In the genomic region with DNA sequence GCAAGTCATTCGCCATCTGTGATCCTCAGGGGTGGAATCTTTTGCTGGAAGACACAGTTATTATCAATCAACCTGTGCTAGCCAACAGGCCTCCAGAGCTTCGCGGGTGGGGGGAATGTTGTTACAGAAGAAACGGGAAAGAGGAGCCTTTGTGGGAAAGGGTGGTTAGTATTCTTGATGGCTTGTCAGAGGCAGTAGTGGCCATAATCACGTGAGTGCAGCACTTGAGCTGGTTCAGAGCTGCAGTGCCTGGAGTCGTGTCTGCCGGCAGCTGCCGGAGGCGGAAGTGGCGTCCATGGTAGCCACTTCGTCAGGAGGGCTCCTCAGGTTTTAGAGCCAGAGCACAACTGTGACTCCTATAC, we compare ENCODE assay signal across 15 cellular contexts.
DNase-seq lines count a peak whose midpoint lies in the region; ATAC-seq and TF ChIP-seq lines count a peak whose summit lies in the region.
"Had no signal": no experiment of that assay in that cellular context is flagged by ENCODE, and none has a peak within 500 bp of the region (broad histone marks: within the 10 kb centered on the region; RNA-seq: fewer than 3 reads in every experiment).

No MANE protein-coding gene starts in this region.

- H3K9ac ChIP-seq in SK-N-SH: peak overlapping the region; percentile 73

- H3K9me2 ChIP-seq in SK-N-SH: no peaks in the 10 kb centered on the region

- POLR2A ChIA-PET in HEK293 (lab: Yijun Ruan, JAX): no interaction called here
- POLR2A ChIA-PET in SK-N-SH (lab: Yijun Ruan, JAX): no interaction called here
- POLR2A ChIA-PET in activated CD4-positive, alpha-beta T cell treated with anti-CD3 and anti-CD28 coated beads for 36 hours (lab: Charles Lee): no interaction called here

- no peak overlapping the region for H3K4me3 Mint-ChIP-seq in stimulated activated naive B cell treated with anti-CD40 and anti-IgM and Interleukin-4, amounts not matched to agents 10 μg/mL and 1 μg/mL and 100 μg/mL, for 72 hours
- H3K4me3 Mint-ChIP-seq in activated CD4-positive, alpha-beta T cell treated with anti-CD3 and anti-CD28 coated beads for 36 hours: no peak overlapping the region
- H3K4me3 Mint-ChIP-seq: natural killer cell had no signal

- CTCF ChIA-PET in HEK293 (lab: Yijun Ruan, JAX): interaction anchor here (0.6 kb wide), 2 partner anchors 52 to 1096 kb away, joined by 4 to 8 read pairs; no protein-coding TSS in a partner anchor
- CTCF ChIA-PET in SK-N-SH (lab: Yijun Ruan, JAX): no interaction called here
- CTCF ChIA-PET in activated CD4-positive, alpha-beta T cell treated with anti-CD3 and anti-CD28 coated beads for 36 hours (lab: Charles Lee): no interaction called here

- H3K9me3 ChIP-seq in HEK293 (ENCODE audit: control insufficient read depth, insufficient read depth, low read depth, low read length) (no peaks in the 10 kb centered on the region), SK-N-SH (no peaks in the 10 kb centered on the region), mucosa of descending colon (no peaks in the 10 kb centered on the region)
- H3K9me3 ChIP-seq: transverse colon had no signal

- no peak for TF ChIP-seq EP300 in SK-N-SH (IDR thresholded peaks at IDR 0.05; ENCODE audit: borderline replicate concordance in 1 of 2, low read depth in 1 of 2, low read length in 1 of 2)

- peak overlapping the region; percentile 89 for H2AFZ ChIP-seq in SK-N-SH (ENCODE audit: low read depth)

- H4K20me1 ChIP-seq in SK-N-SH (ENCODE audit: insufficient read depth): no peaks in the 10 kb centered on the region

- TF ChIP-seq RAD21 in SK-N-SH (IDR thresholded peaks at IDR 0.05; ENCODE audit: low read length): no peak

- no peaks in the 10 kb centered on the region; the same call in none of the 2 replicates for H3K79me2 ChIP-seq in SK-N-SH (ENCODE audit: insufficient read depth)

- H3K27me3 ChIP-seq in SK-N-SH (ENCODE audit: insufficient read depth): no peaks in the 10 kb centered on the region
- H3K27me3 ChIP-seq: transverse colon had no signal

- no peaks in the 10 kb centered on the region for H3K9me3 Mint-ChIP-seq in stimulated activated naive B cell treated with anti-CD40 and anti-IgM and Interleukin-4, amounts not matched to agents 10 μg/mL and 1 μg/mL and 100 μg/mL, for 72 hours
- no peaks in the 10 kb centered on the region for H3K9me3 Mint-ChIP-seq in activated CD4-positive, alpha-beta T cell treated with anti-CD3 and anti-CD28 coated beads for 36 hours (ENCODE audit: low read depth)

- H3K4me3 ChIP-seq in HEK293 (ENCODE audit: low read depth, low read length) (no peak overlapping the region), SK-N-SH (ENCODE audit: low read depth in 2 of 2, low read length in 1 of 2) (peak overlapping the region; percentile 31 to 63), mucosa of descending colon (no peak overlapping the region)
- H3K4me3 ChIP-seq: transverse colon had no signal

- H3K27ac Mint-ChIP-seq in stimulated activated naive B cell treated with anti-CD40 and anti-IgM and Interleukin-4, amounts not matched to agents 10 μg/mL and 1 μg/mL and 100 μg/mL, for 72 hours: peak overlapping the region; percentile 57
- no peak overlapping the region for H3K27ac Mint-ChIP-seq in activated CD4-positive, alpha-beta T cell treated with anti-CD3 and anti-CD28 coated beads for 36 hours
- H3K27ac Mint-ChIP-seq: natural killer cell had no signal

- 0 out of 2 replicates have a peak, but pooled peaks cover 5% of the 10 kb centered on the region for H3K4me1 ChIP-seq in HEK293 (ENCODE audit: control insufficient read depth, insufficient read depth, low read length)
- H3K4me1 ChIP-seq in SK-N-SH (ENCODE audit: control insufficient read depth in 1 of 2, insufficient read depth in 2 of 2, low read depth in 1 of 2, low read length in 1 of 2): peaks cover 11 to 19% of the 10 kb centered on the region in 2 experiments
- H3K4me1 ChIP-seq in mucosa of descending colon (ENCODE audit: low read depth): no peaks in the 10 kb centered on the region
- H3K4me1 ChIP-seq: transverse colon had no signal

- H3K27me3 Mint-ChIP-seq in stimulated activated naive B cell treated with anti-CD40 and anti-IgM and Interleukin-4, amounts not matched to agents 10 μg/mL and 1 μg/mL and 100 μg/mL, for 72 hours: no peaks in the 10 kb centered on the region
- H3K27me3 Mint-ChIP-seq in activated CD4-positive, alpha-beta T cell treated with anti-CD3 and anti-CD28 coated beads for 36 hours: no peaks in the 10 kb centered on the region

- 23% methylated on average over 11 of the region's 11 CpGs for WGBS in SK-N-SH (ENCODE audit: low lambda C conversion rate)

- H3K4me1 Mint-ChIP-seq in stimulated activated naive B cell treated with anti-CD40 and anti-IgM and Interleukin-4, amounts not matched to agents 10 μg/mL and 1 μg/mL and 100 μg/mL, for 72 hours: peaks cover 2 to 10% of the 10 kb centered on the region in 2 donors
- no peaks in the 10 kb centered on the region for H3K4me1 Mint-ChIP-seq in activated CD4-positive, alpha-beta T cell treated with anti-CD3 and anti-CD28 coated beads for 36 hours
- H3K4me1 Mint-ChIP-seq: natural killer cell had no signal

- DNase-seq in SK-N-SH (peak; percentile 43), islet precursor cell (peak; percentile 71), GM03348 (ENCODE audit: low spot score) (no peak), mucosa of descending colon (no peak), HPDE6-E6E7 (ENCODE audit: extremely low spot score) (no peak)
- DNase-seq in stimulated activated naive B cell treated with anti-CD40 and anti-IgM and Interleukin-4, amounts not matched to agents 10 μg/mL and 1 μg/mL and 100 μg/mL, for 72 hours: no peak
- no peak for DNase-seq in activated CD4-positive, alpha-beta T cell treated with anti-CD3 and anti-CD28 coated beads for 36 hours
- DNase-seq: activated CD8-positive, alpha-beta memory T cell treated with anti-CD3 and anti-CD28 coated beads for 24 hours; activated effector memory CD4-positive, alpha-beta T cell treated with Interleukin-2 at 50 U/mL for 16 hours; cortex of kidney; natural killer cell; NCI-H1694 treated with DMSO at 0.1 percent for 48 hours; right cardiac atrium; transverse colon had no signal

- H3F3A ChIP-seq in SK-N-SH (replicated peaks; ENCODE audit: insufficient read depth): peaks cover 27% of the 10 kb centered on the region

- H3K36me3 ChIP-seq in HEK293 (ENCODE audit: control insufficient read depth in 2 of 2, insufficient read depth in 1 of 2, low read length in 2 of 2) (no peaks in the 10 kb centered on the region), SK-N-SH (replicated peaks in 1 of 2; ENCODE audit: control insufficient read depth in 1 of 2, insufficient read depth in 2 of 2, low read length in 1 of 2) (no peaks in the 10 kb centered on the region), mucosa of descending colon (ENCODE audit: low read depth) (no peaks in the 10 kb centered on the region)
- H3K36me3 ChIP-seq: transverse colon had no signal

- TF ChIP-seq CTCF in HEK293 (tag by site-specific recombination; IDR thresholded peaks at IDR 0.05) (no peak), SK-N-SH (IDR thresholded peaks at IDR 0.05) (no peak), mucosa of descending colon (IDR thresholded peaks at IDR 0.05) (no peak)

- no peak for ATAC-seq in stimulated activated naive B cell treated with anti-CD40 and anti-IgM and Interleukin-4, amounts not matched to agents 10 μg/mL and 1 μg/mL and 100 μg/mL, for 72 hours (replicated peaks)
- ATAC-seq in activated CD4-positive, alpha-beta T cell treated with anti-CD3 and anti-CD28 coated beads for 36 hours: no peak
- ATAC-seq in mucosa of descending colon: no peak
- ATAC-seq: natural killer cell had no signal

- H3K27ac ChIP-seq in HEK293 (ENCODE audit: extremely low read depth, low read depth, low read length) (peak overlapping the region; percentile 55; the same call in 1 of the 2 replicates), SK-N-SH (ENCODE audit: low read depth in 2 of 2, low read length in 1 of 2) (peak overlapping the region; percentile 90 to 95)
- H3K27ac ChIP-seq: transverse colon had no signal

- intact Hi-C loops in activated CD4-positive, alpha-beta T cell treated with anti-CD3 and anti-CD28 coated beads for 36 hours (cut with DNase I, micrococcal nuclease): no loop called here
- intact Hi-C loops in mucosa of descending colon (cut with DNase I, micrococcal nuclease): no loop called here

- no peaks in the 10 kb centered on the region for H3K36me3 Mint-ChIP-seq in stimulated activated naive B cell treated with anti-CD40 and anti-IgM and Interleukin-4, amounts not matched to agents 10 μg/mL and 1 μg/mL and 100 μg/mL, for 72 hours
- no peaks in the 10 kb centered on the region for H3K36me3 Mint-ChIP-seq in activated CD4-positive, alpha-beta T cell treated with anti-CD3 and anti-CD28 coated beads for 36 hours (ENCODE audit: low read depth)
- H3K36me3 Mint-ChIP-seq: natural killer cell had no signal

- H3K4me2 ChIP-seq in SK-N-SH: peak overlapping the region; percentile 87

TF ChIP-seq in HEK293, 187 proteins besides CTCF, POLR2A, EP300 and RAD21 (continues in another document):
- no peak for TF ChIP-seq ZNF529 (tag by site-specific recombination; IDR thresholded peaks at IDR 0.05; ENCODE audit: insufficient replicate concordance)
- peak; percentile 68; the same call in 1 of the 2 replicates for TF ChIP-seq ZBTB6 (tag by site-specific recombination; IDR thresholded peaks at IDR 0.05)
- TF ChIP-seq KLF16 (tag by site-specific recombination; IDR thresholded peaks at IDR 0.05): no peak

TF ChIP-seq in SK-N-SH, 30 proteins besides CTCF, POLR2A, EP300 and RAD21 (continues in another document):
- no peak for TF ChIP-seq EZH2phosphoT487 (IDR thresholded peaks at IDR 0.05; ENCODE audit: borderline replicate concordance, low read depth)
- no peak for TF ChIP-seq RXRA (IDR thresholded peaks at IDR 0.05; ENCODE audit: borderline replicate concordance, low read depth)
- TF ChIP-seq ELF1 (IDR thresholded peaks at IDR 0.05): 0 out of 2 replicates have a peak, but pooled peaks have one; percentile 16
- no peak for TF ChIP-seq JUND (IDR thresholded peaks at IDR 0.05)
- no peak for TF ChIP-seq GATA2 (CRISPR knock-in tag; IDR thresholded peaks at IDR 0.05)
- TF ChIP-seq, protein P1, sequence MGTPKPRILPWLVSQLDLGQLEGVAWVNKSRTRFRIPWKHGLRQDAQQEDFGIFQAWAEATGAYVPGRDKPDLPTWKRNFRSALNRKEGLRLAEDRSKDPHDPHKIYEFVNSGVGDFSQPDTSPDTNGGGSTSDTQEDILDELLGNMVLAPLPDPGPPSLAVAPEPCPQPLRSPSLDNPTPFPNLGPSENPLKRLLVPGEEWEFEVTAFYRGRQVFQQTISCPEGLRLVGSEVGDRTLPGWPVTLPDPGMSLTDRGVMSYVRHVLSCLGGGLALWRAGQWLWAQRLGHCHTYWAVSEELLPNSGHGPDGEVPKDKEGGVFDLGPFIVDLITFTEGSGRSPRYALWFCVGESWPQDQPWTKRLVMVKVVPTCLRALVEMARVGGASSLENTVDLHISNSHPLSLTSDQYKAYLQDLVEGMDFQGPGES (IDR thresholded peaks at IDR 0.05; ENCODE audit: low read depth, low read length): no peak
- no peak for TF ChIP-seq SMC3 (IDR thresholded peaks at IDR 0.05; ENCODE audit: low read depth, low read length)
- no peak for TF ChIP-seq FOXM1 (IDR thresholded peaks at IDR 0.05; ENCODE audit: low read depth)
- no peak; the same call in 1 of the 2 replicates for TF ChIP-seq GABPA (IDR thresholded peaks at IDR 0.05; ENCODE audit: low read depth)
- no peak for TF ChIP-seq FOSL2 (IDR thresholded peaks at IDR 0.05; ENCODE audit: borderline replicate concordance, low read depth)

Comparison
In these comparisons a context has a peak if more than half of its experiments do, and no peak if none do; other contexts are left out.
1. H3K4me3 ChIP-seq: peak in SK-N-SH (2 of 2); none in HEK293 (single experiment) and mucosa of descending colon (single experiment).
2. DNase-seq: peak in SK-N-SH (single experiment) and islet precursor cell (single experiment); none in stimulated activated naive B cell treated with anti-CD40 and anti-IgM and Interleukin-4, amounts not matched to agents 10 μg/mL and 1 μg/mL and 100 μg/mL, for 72 hours (single experiment), GM03348 (single experiment), activated CD4-positive, alpha-beta T cell treated with anti-CD3 and anti-CD28 coated beads for 36 hours (single experiment), mucosa of descending colon (0 of 3) and HPDE6-E6E7 (single experiment).
3. Of the 4 proteins assayed by ChIP-seq in both HEK293 and SK-N-SH: peak only in HEK293: none; only in SK-N-SH: none; in both: YY1; in neither: 3.